ENCODE assay signal across 1 cellular context in the genomic region with DNA sequence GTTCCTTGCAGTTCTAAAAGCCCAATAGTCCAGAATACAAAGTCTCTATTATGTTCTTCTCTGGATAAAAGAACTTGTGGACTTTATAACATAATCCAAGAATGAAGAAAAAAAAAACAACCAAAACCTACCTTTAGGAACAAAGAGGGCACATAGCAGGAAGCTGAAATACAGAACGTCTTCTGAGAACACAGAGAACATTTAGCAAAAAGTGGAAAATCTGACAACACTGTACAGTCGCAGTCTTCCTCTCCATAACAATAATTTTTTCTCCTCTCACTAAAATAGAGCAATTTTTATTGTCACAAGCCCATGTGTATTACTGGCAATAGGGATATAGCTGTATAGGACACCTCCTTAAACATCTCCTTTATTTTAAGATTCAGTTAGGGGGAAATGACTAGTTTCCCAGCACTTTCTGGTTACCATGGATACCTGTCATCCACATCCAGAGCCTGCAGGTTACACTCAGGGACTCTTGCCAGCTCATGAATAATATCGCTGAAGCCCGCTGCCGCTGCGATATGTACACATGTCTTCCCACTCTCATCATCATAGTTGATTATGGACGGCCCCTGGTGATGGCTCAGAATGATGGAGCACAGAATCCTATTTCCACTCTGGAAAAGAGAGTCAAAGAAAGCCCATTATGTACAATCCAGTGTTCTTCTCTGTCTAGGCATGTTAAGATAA.
TF ChIP-seq lines count a peak whose summit lies in the region.

No MANE protein-coding gene starts in this region.

TF ChIP-seq in SK-N-SH, 30 proteins besides CTCF, POLR2A, EP300 and RAD21 (continued from another document):
- TF ChIP-seq, protein P1, sequence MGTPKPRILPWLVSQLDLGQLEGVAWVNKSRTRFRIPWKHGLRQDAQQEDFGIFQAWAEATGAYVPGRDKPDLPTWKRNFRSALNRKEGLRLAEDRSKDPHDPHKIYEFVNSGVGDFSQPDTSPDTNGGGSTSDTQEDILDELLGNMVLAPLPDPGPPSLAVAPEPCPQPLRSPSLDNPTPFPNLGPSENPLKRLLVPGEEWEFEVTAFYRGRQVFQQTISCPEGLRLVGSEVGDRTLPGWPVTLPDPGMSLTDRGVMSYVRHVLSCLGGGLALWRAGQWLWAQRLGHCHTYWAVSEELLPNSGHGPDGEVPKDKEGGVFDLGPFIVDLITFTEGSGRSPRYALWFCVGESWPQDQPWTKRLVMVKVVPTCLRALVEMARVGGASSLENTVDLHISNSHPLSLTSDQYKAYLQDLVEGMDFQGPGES (IDR thresholded peaks at IDR 0.05; ENCODE audit: low read depth, low read length) = no peak
- no peak for TF ChIP-seq NRF1 (IDR thresholded peaks at IDR 0.05; ENCODE audit: low read depth, low read length)
